Comparison of ENCODE assay signal across 12 cellular contexts in genomic region chr9:113719919-113720318, GRCh38.
DNase-seq lines count a peak whose midpoint lies in the region; ATAC-seq and TF ChIP-seq lines count a peak whose summit lies in the region.
"Had no signal": no experiment of that assay in that cellular context is flagged by ENCODE, and none has a peak within 500 bp of the region (broad histone marks: within the 10 kb centered on the region; RNA-seq: fewer than 3 reads in every experiment).

No MANE protein-coding gene starts in this region.

- no peaks in the 10 kb centered on the region for H3K9me3 ChIP-seq in HCT116 (ENCODE audit: control insufficient read depth in 1 of 2, insufficient read depth in 1 of 2, low read depth in 1 of 2, low read length in 2 of 2)
- no peaks in the 10 kb centered on the region for H3K9me3 ChIP-seq in colonic mucosa

- TF ChIP-seq RAD21 in HCT116 (IDR thresholded peaks at IDR 0.05; ENCODE audit: low read depth) = no peak

- CTCF ChIA-PET in activated CD8-positive, alpha-beta T cell treated with anti-CD3 and anti-CD28 coated beads, Interleukin-2, amount 10 ng/mL, durations not matched to agents 7 days and 5 days (lab: Charles Lee) = no interaction called here
- CTCF ChIA-PET in activated CD8-positive, alpha-beta T cell treated with anti-CD3 and anti-CD28 coated beads for 36 hours (lab: Charles Lee) = interaction anchor here (1.1 kb wide), 1 partner anchor 38 kb away, joined by 3 read pairs; no protein-coding TSS in a partner anchor
- CTCF ChIA-PET in HCT116 (lab: Charles Lee) = no interaction called here

- no TSS peak for BruUV-seq in HCT116 (replicated peaks; lab: Mats Ljungman, UMichigan)

- H3K4me3 ChIP-seq in HCT116 (replicated peaks in 1 of 2; ENCODE audit: low read depth in 1 of 2, low read length in 2 of 2) = no peak overlapping the region
- H3K4me3 ChIP-seq in colonic mucosa = no peak overlapping the region

- H3K9me3 Mint-ChIP-seq in activated CD8-positive, alpha-beta T cell treated with anti-CD3 and anti-CD28 coated beads, Interleukin-2, amount 10 ng/mL, durations not matched to agents 7 days and 5 days (ENCODE audit: insufficient read depth) = no peaks in the 10 kb centered on the region
- peaks cover 7% of the 10 kb centered on the region for H3K9me3 Mint-ChIP-seq in activated CD8-positive, alpha-beta T cell treated with anti-CD3 and anti-CD28 coated beads for 36 hours
- peaks cover under 1 to 28% (median 11%) of the 10 kb centered on the region in 9 donors for H3K9me3 Mint-ChIP-seq in naive thymus-derived CD8-positive, alpha-beta T cell

- no peak for TF ChIP-seq POLR2A in HCT116 (IDR thresholded peaks at IDR 0.05; ENCODE audit: borderline replicate concordance, extremely low read depth, insufficient read depth, insufficient read length)

- H3K36me3 ChIP-seq in HCT116 (ENCODE audit: control insufficient read depth in 1 of 2, insufficient read depth in 2 of 2, low read length in 2 of 2) (no peaks in the 10 kb centered on the region), colonic mucosa (no peaks in the 10 kb centered on the region)

- H4K20me1 ChIP-seq in HCT116 (ENCODE audit: insufficient read depth) = no peaks in the 10 kb centered on the region

- H3K4me1 ChIP-seq in HCT116 (ENCODE audit: control insufficient read depth in 1 of 2, insufficient read depth in 2 of 2, low read length in 2 of 2) (no peaks in the 10 kb centered on the region), colonic mucosa (no peaks in the 10 kb centered on the region)

- RAD21 ChIA-PET in HCT116 (lab: Charles Lee; ENCODE audit: low non-redundant PET in 1 of 2, low total read pairs in 2 of 2, uncharacterized antibody in 2 of 2, unreplicated experiment in 2 of 2) = no interaction called here

- no peaks in the 10 kb centered on the region for H3K79me2 ChIP-seq in HCT116 (ENCODE audit: insufficient read depth, low read length)

- no peak for TF ChIP-seq CTCF in activated CD8-positive, alpha-beta T cell treated with anti-CD3 and anti-CD28 coated beads for 36 hours (IDR thresholded peaks at IDR 0.05)
- TF ChIP-seq CTCF in HCT116 (IDR thresholded peaks at IDR 0.05 in 2 of 3, conservative IDR thresholded peaks at IDR 0.05 in 1 of 3; ENCODE audit: borderline replicate concordance in 1 of 3, insufficient read depth in 1 of 3, low read depth in 2 of 3, low read length in 2 of 3) (no peak), colonic mucosa (IDR thresholded peaks at IDR 0.05) (no peak)

- H2AFZ ChIP-seq in HCT116 (ENCODE audit: low read depth, low read length, poor library complexity, severe bottlenecking) = no peak overlapping the region

- POLR2A ChIA-PET in activated CD8-positive, alpha-beta T cell treated with anti-CD3 and anti-CD28 coated beads, Interleukin-2, amount 10 ng/mL, durations not matched to agents 7 days and 5 days (lab: Charles Lee) = no interaction called here
- POLR2A ChIA-PET in activated CD8-positive, alpha-beta T cell treated with anti-CD3 and anti-CD28 coated beads for 36 hours (lab: Charles Lee) = no interaction called here
- POLR2A ChIA-PET in HCT116 (lab: Charles Lee) = no interaction called here
- POLR2A ChIA-PET in naive thymus-derived CD8-positive, alpha-beta T cell (lab: Charles Lee) = no interaction called here

- H3K27me3 Mint-ChIP-seq in activated CD8-positive, alpha-beta T cell treated with anti-CD3 and anti-CD28 coated beads, Interleukin-2, amount 10 ng/mL, durations not matched to agents 7 days and 5 days (ENCODE audit: low read depth) = peaks cover 11% of the 10 kb centered on the region
- H3K27me3 Mint-ChIP-seq in activated CD8-positive, alpha-beta T cell treated with anti-CD3 and anti-CD28 coated beads for 36 hours = peaks cover 13% of the 10 kb centered on the region
- H3K27me3 Mint-ChIP-seq in naive thymus-derived CD8-positive, alpha-beta T cell = peaks cover 12 to 36% (median 19%) of the 10 kb centered on the region in 5 donors

- intact Hi-C loops in activated CD8-positive, alpha-beta T cell treated with anti-CD3 and anti-CD28 coated beads for 36 hours (cut with micrococcal nuclease) = no loop called here
- intact Hi-C loops in HCT116 (cut with micrococcal nuclease) = no loop called here
- intact Hi-C loops in colonic mucosa (cut with DNase I) = no loop called here

- H3K9ac ChIP-seq in HCT116 (ENCODE audit: low read length) (no peak overlapping the region), colonic mucosa (ENCODE audit: low read depth in 2 of 2, low read length in 2 of 2) (no peak overlapping the region)

- no peaks in the 10 kb centered on the region for H3K4me1 Mint-ChIP-seq in activated CD8-positive, alpha-beta T cell treated with anti-CD3 and anti-CD28 coated beads, Interleukin-2, amount 10 ng/mL, durations not matched to agents 7 days and 5 days (ENCODE audit: low read depth)
- no peaks in the 10 kb centered on the region for H3K4me1 Mint-ChIP-seq in activated CD8-positive, alpha-beta T cell treated with anti-CD3 and anti-CD28 coated beads for 36 hours (ENCODE audit: low read depth)
- H3K4me1 Mint-ChIP-seq in naive thymus-derived CD8-positive, alpha-beta T cell = peaks cover 0 to 6% (median 1%) of the 10 kb centered on the region in 4 donors
- H3K4me1 Mint-ChIP-seq: CD8-positive, alpha-beta memory T cell had no signal

- peak; percentile 2 for DNase-seq in activated CD8-positive, alpha-beta T cell treated with anti-CD3 and anti-CD28 coated beads, Interleukin-2, amount 10 ng/mL, durations not matched to agents 7 days and 5 days
- no peak for DNase-seq in activated CD8-positive, alpha-beta T cell treated with anti-CD3 and anti-CD28 coated beads for 36 hours
- DNase-seq in HCT116 (ENCODE audit: low read depth, low spot score) = no peak
- DNase-seq in colonic mucosa = peak; percentile 10
- DNase-seq in islet precursor cell = peak; percentile 19
- no peak for DNase-seq in naive thymus-derived CD8-positive, alpha-beta T cell
- DNase-seq in KG1 (lab: John Stamatoyannopoulos, UW) = no peak
- DNase-seq in dermis blood vessel endothelial cell = no peak
- DNase-seq: CD8-positive, alpha-beta memory T cell; DMS53; GF-D8 had no signal

- H3K4me3 Mint-ChIP-seq in activated CD8-positive, alpha-beta T cell treated with anti-CD3 and anti-CD28 coated beads, Interleukin-2, amount 10 ng/mL, durations not matched to agents 7 days and 5 days = no peak overlapping the region
- no peak overlapping the region for H3K4me3 Mint-ChIP-seq in activated CD8-positive, alpha-beta T cell treated with anti-CD3 and anti-CD28 coated beads for 36 hours
- H3K4me3 Mint-ChIP-seq in naive thymus-derived CD8-positive, alpha-beta T cell = no peak overlapping the region
- H3K4me3 Mint-ChIP-seq: CD8-positive, alpha-beta memory T cell had no signal

- no peak overlapping the region for H3K27ac Mint-ChIP-seq in activated CD8-positive, alpha-beta T cell treated with anti-CD3 and anti-CD28 coated beads, Interleukin-2, amount 10 ng/mL, durations not matched to agents 7 days and 5 days
- H3K27ac Mint-ChIP-seq in activated CD8-positive, alpha-beta T cell treated with anti-CD3 and anti-CD28 coated beads for 36 hours = no peak overlapping the region
- H3K27ac Mint-ChIP-seq in naive thymus-derived CD8-positive, alpha-beta T cell = peak overlapping the region in 1 of 10 donors; percentile 32
- H3K27ac Mint-ChIP-seq: CD8-positive, alpha-beta memory T cell had no signal

- H3K27ac ChIP-seq in HCT116 (ENCODE audit: low read depth, low read length) = no peak overlapping the region
- H3K27ac ChIP-seq in colonic mucosa = no peak overlapping the region
- H3K27ac ChIP-seq: 22Rv1 had no signal

- H3K4me2 ChIP-seq in HCT116 (ENCODE audit: low read length) = no peak overlapping the region

- no peaks in the 10 kb centered on the region for H3K9me2 ChIP-seq in HCT116 (ENCODE audit: insufficient read depth)

- H3K36me3 Mint-ChIP-seq in activated CD8-positive, alpha-beta T cell treated with anti-CD3 and anti-CD28 coated beads, Interleukin-2, amount 10 ng/mL, durations not matched to agents 7 days and 5 days (ENCODE audit: low read depth) = no peaks in the 10 kb centered on the region
- H3K36me3 Mint-ChIP-seq in activated CD8-positive, alpha-beta T cell treated with anti-CD3 and anti-CD28 coated beads for 36 hours (ENCODE audit: low read depth) = no peaks in the 10 kb centered on the region
- peaks cover 0 to 20% (median 2%) of the 10 kb centered on the region in 3 donors for H3K36me3 Mint-ChIP-seq in naive thymus-derived CD8-positive, alpha-beta T cell

- no peaks in the 10 kb centered on the region for H3K27me3 ChIP-seq in HCT116 (ENCODE audit: insufficient read depth, low read length)
- H3K27me3 ChIP-seq in colonic mucosa = no peaks in the 10 kb centered on the region

- ATAC-seq in activated CD8-positive, alpha-beta T cell treated with anti-CD3 and anti-CD28 coated beads, Interleukin-2, amount 10 ng/mL, durations not matched to agents 7 days and 5 days = no peak
- ATAC-seq in activated CD8-positive, alpha-beta T cell treated with anti-CD3 and anti-CD28 coated beads for 36 hours = no peak
- peak; percentile 46; the same call in 1 of the 2 replicates for ATAC-seq in HCT116
- ATAC-seq in naive thymus-derived CD8-positive, alpha-beta T cell = no peak

TF ChIP-seq in HCT116, 20 proteins besides CTCF, POLR2A, EP300 and RAD21 (continues in another document):
- TF ChIP-seq CEBPB (IDR thresholded peaks at IDR 0.05; ENCODE audit: low read depth) = no peak
- no peak for TF ChIP-seq ATF3 (IDR thresholded peaks at IDR 0.05)
- no peak for TF ChIP-seq POLR2AphosphoS5 (IDR thresholded peaks at IDR 0.05; ENCODE audit: low read depth, low read length)
- TF ChIP-seq FOSL1 (IDR thresholded peaks at IDR 0.05; ENCODE audit: low read depth) = no peak
- TF ChIP-seq, protein P1, sequence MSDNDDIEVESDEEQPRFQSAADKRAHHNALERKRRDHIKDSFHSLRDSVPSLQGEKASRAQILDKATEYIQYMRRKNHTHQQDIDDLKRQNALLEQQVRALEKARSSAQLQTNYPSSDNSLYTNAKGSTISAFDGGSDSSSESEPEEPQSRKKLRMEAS (IDR thresholded peaks at IDR 0.05) = no peak
- TF ChIP-seq ELF1 (IDR thresholded peaks at IDR 0.05; ENCODE audit: borderline replicate concordance, low read depth) = no peak
- TF ChIP-seq ZFX (IDR thresholded peaks at IDR 0.05) = no peak
- TF ChIP-seq JUND (IDR thresholded peaks at IDR 0.05) = no peak
- no peak for TF ChIP-seq SRF (IDR thresholded peaks at IDR 0.05; ENCODE audit: low read depth)
- no peak for TF ChIP-seq EZH2phosphoT487 (IDR thresholded peaks at IDR 0.05; ENCODE audit: borderline replicate concordance)
- TF ChIP-seq CBX3 (IDR thresholded peaks at IDR 0.05; ENCODE audit: low read depth) = no peak
- TF ChIP-seq EGR1 (IDR thresholded peaks at IDR 0.05; ENCODE audit: low read depth) = no peak
- no peak for TF ChIP-seq SP1 (IDR thresholded peaks at IDR 0.05; ENCODE audit: low read depth)

Comparison
In these comparisons a context has a peak if more than half of its experiments do, and no peak if none do; other contexts are left out.
1. DNase-seq: peak in activated CD8-positive, alpha-beta T cell treated with anti-CD3 and anti-CD28 coated beads, Interleukin-2, amount 10 ng/mL, durations not matched to agents 7 days and 5 days (single experiment), colonic mucosa (single experiment) and islet precursor cell (single experiment); none in activated CD8-positive, alpha-beta T cell treated with anti-CD3 and anti-CD28 coated beads for 36 hours (single experiment), HCT116 (single experiment), naive thymus-derived CD8-positive, alpha-beta T cell (0 of 10), KG1 (single experiment) and dermis blood vessel endothelial cell (single experiment).